Comparison of ENCODE assay signal across 1 cellular context in genomic region chr17:70099884-70100283, GRCh38.
TF ChIP-seq lines count a peak whose summit lies in the region.

No MANE protein-coding gene starts in this region.

TF ChIP-seq in GM23338, 12 proteins besides CTCF, POLR2A, EP300 and RAD21 (continued from another document):
- no peak for TF ChIP-seq REST (IDR thresholded peaks at IDR 0.05; ENCODE audit: unreplicated experiment)
- TF ChIP-seq POLR2AphosphoS5 (IDR thresholded peaks at IDR 0.05; ENCODE audit: low read depth) = no peak
- no peak for TF ChIP-seq STAT1 (IDR thresholded peaks at IDR 0.05; ENCODE audit: unreplicated experiment)
- TF ChIP-seq ZNF462 (CRISPR knock-in tag; IDR thresholded peaks at IDR 0.05) = no peak
- no peak for TF ChIP-seq ETS1 (IDR thresholded peaks at IDR 0.05)
- TF ChIP-seq EZH2phosphoT487 (IDR thresholded peaks at IDR 0.05; ENCODE audit: unreplicated experiment) = no peak
- no peak for TF ChIP-seq NANOG (IDR thresholded peaks at IDR 0.05; ENCODE audit: borderline replicate concordance)
- TF ChIP-seq ZNF114 (CRISPR knock-in tag; IDR thresholded peaks at IDR 0.05) = no peak
- TF ChIP-seq JUNB (IDR thresholded peaks at IDR 0.05; ENCODE audit: unreplicated experiment) = no peak
